ENCODE assay signal across 8 cellular contexts in the genomic region with DNA sequence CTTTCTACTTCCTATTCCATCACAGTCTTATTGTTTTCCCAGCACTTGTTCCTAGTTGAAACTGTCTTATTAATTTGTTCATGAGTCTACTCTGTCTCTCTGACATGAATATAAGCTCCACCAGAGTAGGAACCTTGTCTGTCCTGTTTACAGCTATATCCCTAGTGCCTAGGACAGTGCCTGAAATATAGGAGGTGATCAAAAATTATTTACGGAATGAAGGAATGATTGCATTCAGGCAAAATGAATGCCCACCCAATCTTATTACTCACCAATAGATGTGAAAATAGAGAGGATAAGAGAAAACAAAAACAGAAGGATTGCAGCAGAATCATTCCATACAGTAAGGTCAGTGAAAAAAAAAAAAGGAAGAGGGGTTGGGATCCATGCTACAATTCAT. TPM values are rescaled to one million over a fixed set of nuclear protein-coding genes. Genes with fewer than 3 reads are reported as not detected.
DNase-seq lines count a peak whose midpoint lies in the region; ATAC-seq, FAIRE-seq and TF ChIP-seq lines count a peak whose summit lies in the region.

No MANE protein-coding gene starts in this region.

- intact Hi-C loops in K562 (cut with micrococcal nuclease), result no loop called here

- ATAC-seq in K562, result no peak
- ATAC-seq in GM21737 (IDR thresholded peaks at IDR 0.05; ENCODE audit: unreplicated experiment), result no peak
- no peak for ATAC-seq in HG03378 (IDR thresholded peaks at IDR 0.05; ENCODE audit: unreplicated experiment)

- no peaks in the 10 kb centered on the region for H3K27me3 ChIP-seq in AG04450 (ENCODE audit: control insufficient read depth, insufficient read depth, low read length)
- no peaks in the 10 kb centered on the region; a peak in 1 of 5 replicates for H3K27me3 ChIP-seq in K562 (ENCODE audit: control insufficient read depth in 2 of 2, insufficient read depth in 2 of 2, low read length in 2 of 2)
- no peaks in the 10 kb centered on the region for H3K27me3 ChIP-seq in mucosa of stomach (ENCODE audit: control insufficient read depth, insufficient read depth, low read length)

- no peaks in the 10 kb centered on the region for H4K20me1 ChIP-seq in K562 (replicated peaks; ENCODE audit: control insufficient read depth, insufficient read depth, low read length)

- H3K4me3 ChIP-seq in AG04450 (ENCODE audit: low read depth, low read length), result peak overlapping the region; percentile 90
- peak overlapping the region; percentile 90 for H3K4me3 ChIP-seq in HFF-Myc (replicated peaks; ENCODE audit: low read depth, low read length)
- peak overlapping the region; percentile 83 for H3K4me3 ChIP-seq in K562
- peak overlapping the region; percentile 96 for H3K4me3 ChIP-seq in mucosa of stomach (ENCODE audit: low read length)

- H3K27ac ChIP-seq in AG04450 (ENCODE audit: low read depth, low read length) (no peak overlapping the region), K562 (ENCODE audit: extremely low read depth, low read depth, low read length) (no peak overlapping the region; the same call in 2 of the 3 replicates)

- TF ChIP-seq RAD21 in K562 (CRISPR knock-in tag; conservative IDR thresholded peaks at IDR 0.05 in 1 of 2, IDR thresholded peaks at IDR 0.05 in 1 of 2), result no peak

- H3K4me2 ChIP-seq in K562 (ENCODE audit: insufficient read depth, low read length), result peak overlapping the region; percentile 99

- 65% methylated on average over 1 of the region's 1 CpG for WGBS in K562 (ENCODE audit: insufficient coverage, low coverage, missing lambda C conversion rate)

- in situ Hi-C loops in K562 (cut with MboI), result no loop called here

- H3K9me3 ChIP-seq in AG04450 (ENCODE audit: control insufficient read depth, insufficient read depth, low read length) (no peaks in the 10 kb centered on the region; the same call in 1 of the 2 replicates), K562 (replicated peaks; ENCODE audit: control insufficient read depth, insufficient read depth, low read depth, low read length) (no peaks in the 10 kb centered on the region), mucosa of stomach (ENCODE audit: control insufficient read depth, low read length) (no peaks in the 10 kb centered on the region)

- H3K4me1 ChIP-seq in K562 (replicated peaks in 1 of 2; ENCODE audit: control insufficient read depth in 2 of 2, insufficient read depth in 2 of 2, low read length in 2 of 2) (peaks cover 5 to 16% of the 10 kb centered on the region in 2 experiments), mucosa of stomach (ENCODE audit: control insufficient read depth, insufficient read depth, low read length) (peaks cover 25% of the 10 kb centered on the region)

- peaks cover 58% of the 10 kb centered on the region for H3K79me2 ChIP-seq in K562 (ENCODE audit: control insufficient read depth, insufficient read depth, low read length)

- no peak for FAIRE-seq in K562 (lab: Jason Lieb, UNC)

- no peaks in the 10 kb centered on the region for H3K9me1 ChIP-seq in K562 (ENCODE audit: control insufficient read depth, insufficient read depth, low read length)

- POLR2A ChIA-PET in AG04450 (lab: Yijun Ruan, JAX) (no interaction called here), K562 (lab: Yijun Ruan, JAX) (interaction anchor here (0.7 to 3.8 kb wide), 5 partner anchors 9 to 39 kb away, joined by 3 to 32 read pairs (median 6); no protein-coding TSS in a partner anchor)

- CTCF ChIA-PET in AG04450 (lab: Charles Lee), result no interaction called here
- CTCF ChIA-PET in K562 (lab: Yijun Ruan, JAX; ENCODE audit: low intra/inter-chr PET ratio), result interaction anchor here (0.7 kb wide), 1 partner anchor 39 kb away, joined by 3 read pairs; no protein-coding TSS in a partner anchor

- H3K36me3 ChIP-seq in K562 (ENCODE audit: control insufficient read depth, insufficient read depth, low read length), result peaks cover 30% of the 10 kb centered on the region; the same call in 1 of the 3 replicates
- no peaks in the 10 kb centered on the region for H3K36me3 ChIP-seq in mucosa of stomach (ENCODE audit: control insufficient read depth, insufficient read depth, low read length)

- DNase-seq in AG04450 (ENCODE audit: low read depth, low spot score) (no peak), HFF-Myc (ENCODE audit: extremely low read depth, low read depth) (no peak), K562 (ENCODE audit: extremely low read depth in 1 of 4, low spot score in 3 of 4) (no peak), SHP77 (lab: John Stamatoyannopoulos, UW) (no peak)
- DNase-seq in stimulated activated naive CD4-positive, alpha-beta T cell treated with Interleukin-2 at 50 U/mL for 16 hours (lab: John Stamatoyannopoulos, UW), result no peak

- no peak overlapping the region for H2AFZ ChIP-seq in K562 (ENCODE audit: low read depth, low read length)

- no peak for TF ChIP-seq EP300 in K562 (IDR thresholded peaks at IDR 0.05; ENCODE audit: low read length)

- TF ChIP-seq CTCF in AG04450 (IDR thresholded peaks at IDR 0.05; ENCODE audit: low read depth, low read length), result no peak
- TF ChIP-seq CTCF in HFF-Myc (IDR thresholded peaks at IDR 0.05; ENCODE audit: low read depth, low read length, missing control alignments), result no peak
- TF ChIP-seq CTCF in K562 (IDR thresholded peaks at IDR 0.05 in 2 of 3, conservative IDR thresholded peaks at IDR 0.05 in 1 of 3; ENCODE audit: insufficient read depth in 2 of 3, low read depth in 1 of 3, low read length in 3 of 3), result no peak

- no TSS peak for BruUV-seq in K562 (replicated peaks; lab: Mats Ljungman, UMichigan)

- no peak for TF ChIP-seq POLR2A in K562 (conservative IDR thresholded peaks at IDR 0.05)

- H3K9ac ChIP-seq in K562 (ENCODE audit: insufficient read depth in 1 of 2, low read depth in 2 of 2, low read length in 2 of 2), result peak overlapping the region in 1 of 2 experiments; percentile 93; a peak in 1 of 4 replicates
- peak overlapping the region; percentile 92 for H3K9ac ChIP-seq in mucosa of stomach (ENCODE audit: low read length)

RNA-seq across cellular contexts. Expression of a gene that starts 1.1 kb away (rescaled TPM):
- polyA plus RNA-seq in AG04450 (2011; rRNA removed) (39.8 and 55.8 TPM in 2 replicates), K562 (2011; rRNA removed) (45.9 and 53.1 TPM in 2 replicates), K562 (2014; fragmentation: Illumina TruSeq; extraction: Trizol) (31.7 and 32.1 TPM in 2 replicates), K562 (2014; fragmentation: Nextera tagmentation; extraction: Ambion mirVana) (10 to 100 TPM; 17.0 to 29.3 TPM), K562 (2014; rRNA removed) (43.5 and 45.4 TPM in 2 replicates)
- 15.2 and 23.2 TPM in 2 replicates for polyA minus RNA-seq in AG04450 (2011; rRNA and poly(A)+ RNA removed)
- 35.5 and 42.7 TPM in 2 replicates for total RNA-seq in K562 (2011; cell fraction: chromatin; rRNA removed; ENCODE audit: low replicate concordance)
- total RNA-seq in K562 (2011; cell fraction: nucleolus; rRNA removed), result 45.9 and 51.5 TPM in 2 replicates
- 54.7 and 62.0 TPM in 2 replicates for total RNA-seq in K562 (2011; cell fraction: nucleoplasm; rRNA removed)
- total RNA-seq in K562 (2014; rRNA removed) (33.4 and 47.6 TPM in 2 replicates), K562 (2014; rRNA removed; fragmentation: Illumina TruSeq; extraction: Trizol) (37.8 and 40.2 TPM in 2 replicates), K562 (2015; rRNA removed; fragmentation: Illumina TruSeq; extraction: Trizol) (29.7 and 34.6 TPM in 2 replicates), K562 (2021) (57.9 and 60.8 TPM in 2 replicates)
- polyA plus RNA-seq in K562 (2011; cell fraction: cytosol; rRNA removed), result 17.1 and 33.6 TPM in 2 replicates
- 13.3 and 16.5 TPM in 2 replicates for polyA plus RNA-seq in K562 (2011; cell fraction: nucleus; rRNA removed)
- polyA plus RNA-seq in K562 (2012), result 46.0 and 101 TPM in 2 replicates
- 22.5 and 27.6 TPM in 2 replicates for polyA minus RNA-seq in K562 (2011; rRNA and poly(A)+ RNA removed)
- polyA minus RNA-seq in K562 (2011; cell fraction: cytosol; rRNA and poly(A)+ RNA removed), result 56.3 and 58.4 TPM in 2 replicates
- 10.6 and 13.2 TPM in 2 replicates for polyA minus RNA-seq in K562 (2011; cell fraction: nucleus; rRNA and poly(A)+ RNA removed)

RNA-seq across cellular contexts. Expression of a gene that starts 2.2 kb away (rescaled TPM):
- polyA plus RNA-seq in AG04450 (2011; rRNA removed) (59.7 and 86.6 TPM in 2 replicates), K562 (2011; rRNA removed) (64.1 and 78.0 TPM in 2 replicates), K562 (2014; fragmentation: Illumina TruSeq; extraction: Trizol) (85.1 and 99.0 TPM in 2 replicates), K562 (2014; fragmentation: Nextera tagmentation; extraction: Ambion mirVana) (100 to 1,000 TPM in 1 of 2 experiments, 10 to 100 TPM in 1; 90.9 to 106 TPM), K562 (2014; rRNA removed) (72.3 and 88.8 TPM in 2 replicates)
- polyA minus RNA-seq in AG04450 (2011; rRNA and poly(A)+ RNA removed), result 24.9 and 37.1 TPM in 2 replicates
- 33.9 and 89.6 TPM in 2 replicates for total RNA-seq in K562 (2011; cell fraction: chromatin; rRNA removed; ENCODE audit: low replicate concordance)
- 32.2 and 33.0 TPM in 2 replicates for total RNA-seq in K562 (2011; cell fraction: nucleolus; rRNA removed)
- 65.7 and 117 TPM in 2 replicates for total RNA-seq in K562 (2011; cell fraction: nucleoplasm; rRNA removed)
- total RNA-seq in K562 (2014; rRNA removed) (36.3 and 40.1 TPM in 2 replicates), K562 (2014; rRNA removed; fragmentation: Illumina TruSeq; extraction: Trizol) (102 and 114 TPM in 2 replicates), K562 (2015; rRNA removed; fragmentation: Illumina TruSeq; extraction: Trizol) (66.4 and 73.3 TPM in 2 replicates), K562 (2021) (54.4 and 54.9 TPM in 2 replicates)
- polyA plus RNA-seq in K562 (2011; cell fraction: cytosol; rRNA removed), result 12.5 and 39.8 TPM in 2 replicates
- polyA plus RNA-seq in K562 (2011; cell fraction: nucleus; rRNA removed), result 11.6 and 25.7 TPM in 2 replicates
- polyA plus RNA-seq in K562 (2012), result 49.8 and 74.5 TPM in 2 replicates
- polyA minus RNA-seq in K562 (2011; rRNA and poly(A)+ RNA removed), result 45.1 and 68.5 TPM in 2 replicates
- polyA minus RNA-seq in K562 (2011; cell fraction: cytosol; rRNA and poly(A)+ RNA removed), result 31.9 and 32.6 TPM in 2 replicates
- 19.0 and 31.0 TPM in 2 replicates for polyA minus RNA-seq in K562 (2011; cell fraction: nucleus; rRNA and poly(A)+ RNA removed)

RNA-seq across cellular contexts. Expression of a gene that starts 20.3 kb away (rescaled TPM):
- 9.8 and 10.5 TPM in 2 replicates for polyA plus RNA-seq in AG04450 (2011; rRNA removed)
- 8.1 and 8.2 TPM in 2 replicates for polyA minus RNA-seq in AG04450 (2011; rRNA and poly(A)+ RNA removed)
- 17.1 and 23.9 TPM in 2 replicates for total RNA-seq in K562 (2011; cell fraction: chromatin; rRNA removed; ENCODE audit: low replicate concordance)
- 23.8 and 28.2 TPM in 2 replicates for total RNA-seq in K562 (2011; cell fraction: nucleolus; rRNA removed)
- total RNA-seq in K562 (2011; cell fraction: nucleoplasm; rRNA removed), result 15.8 and 17.0 TPM in 2 replicates
- 15.2 and 19.6 TPM in 2 replicates for total RNA-seq in K562 (2014; rRNA removed)
- 11.3 and 11.7 TPM in 2 replicates for total RNA-seq in K562 (2014; rRNA removed; fragmentation: Illumina TruSeq; extraction: Trizol)
- 10.7 and 10.9 TPM in 2 replicates for total RNA-seq in K562 (2015; rRNA removed; fragmentation: Illumina TruSeq; extraction: Trizol)
- total RNA-seq in K562 (2021), result 22.8 and 25.9 TPM in 2 replicates
- 12.0 and 12.7 TPM in 2 replicates for polyA plus RNA-seq in K562 (2011; rRNA removed)
- polyA plus RNA-seq in K562 (2011; cell fraction: cytosol; rRNA removed), result 13.7 and 27.1 TPM in 2 replicates
- 12.5 and 13.1 TPM in 2 replicates for polyA plus RNA-seq in K562 (2011; cell fraction: nucleus; rRNA removed)
- 15.7 and 17.3 TPM in 2 replicates for polyA plus RNA-seq in K562 (2012)
- polyA plus RNA-seq in K562 (2014; fragmentation: Illumina TruSeq; extraction: Trizol), result 10.9 and 11.6 TPM in 2 replicates
- polyA plus RNA-seq in K562 (2014; fragmentation: Nextera tagmentation; extraction: Ambion mirVana), result 1 to 10 TPM; 3.1 to 4.8 TPM
- 21.1 and 23.6 TPM in 2 replicates for polyA plus RNA-seq in K562 (2014; rRNA removed)
- 10.1 and 11.8 TPM in 2 replicates for polyA minus RNA-seq in K562 (2011; rRNA and poly(A)+ RNA removed)
- 6.3 and 8.4 TPM in 2 replicates for polyA minus RNA-seq in K562 (2011; cell fraction: cytosol; rRNA and poly(A)+ RNA removed)
- 7.7 and 12.9 TPM in 2 replicates for polyA minus RNA-seq in K562 (2011; cell fraction: nucleus; rRNA and poly(A)+ RNA removed)
